In the genomic region with DNA sequence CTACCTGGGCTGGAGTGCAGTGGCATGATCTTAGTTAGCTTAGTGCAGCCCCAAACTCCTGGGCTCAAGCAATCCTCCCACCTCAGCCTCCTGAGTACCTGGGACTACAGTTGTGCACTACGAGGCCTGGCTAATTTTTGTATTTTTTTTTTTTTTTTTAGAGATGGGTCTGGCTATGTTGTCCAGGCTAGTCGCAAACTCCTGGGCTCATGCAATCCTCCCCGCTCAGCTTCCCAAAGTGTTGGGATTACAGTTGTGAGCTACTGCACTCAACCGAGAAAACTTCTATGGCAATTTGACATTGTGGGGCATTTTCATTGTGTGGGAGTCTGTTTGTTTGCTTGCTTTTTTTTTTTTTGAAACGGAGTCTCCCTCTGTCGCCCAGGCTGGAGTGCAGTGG, we compare ENCODE assay signal across 33 cellular contexts. TPM values are rescaled to one million over a fixed set of nuclear protein-coding genes. Genes with fewer than 3 reads are reported as not detected.
"Had no signal": no experiment of that assay in that cellular context is flagged by ENCODE, and none has a peak within 500 bp of the region (broad histone marks: within the 10 kb centered on the region; RNA-seq: fewer than 3 reads in every experiment).

No MANE protein-coding gene starts in this region.

- H3K27me3 ChIP-seq: adrenal gland, ascending aorta, body of pancreas, brain microvascular endothelial cell, breast epithelium, cardiac muscle cell had no signal

- H3K9me3 ChIP-seq: adrenal gland, ascending aorta, body of pancreas, breast epithelium had no signal

- H3K4me3 ChIP-seq: adrenal gland, ascending aorta, body of pancreas, breast epithelium, cardiac muscle cell had no signal

- FAIRE-seq: astrocyte had no signal

- H3K4me1 ChIP-seq: adrenal gland, ascending aorta, body of pancreas, breast epithelium had no signal

- H3K27ac ChIP-seq: ascending aorta, body of pancreas, brain microvascular endothelial cell, cardiac muscle cell had no signal

- DNase-seq: activated effector memory CD4-positive, alpha-beta T cell treated with anti-CD3 and anti-CD28 coated beads, Interleukin-2, amount 50 U/mL, for 16 hours; activated effector memory CD4-positive, alpha-beta T cell treated with Interleukin-2 at 50 U/mL for 16 hours; activated gamma-delta T cell; activated gamma-delta T cell treated with Interleukin-2 at 50 U/mL for 16 hours; activated naive CD4-positive, alpha-beta T cell; activated naive CD4-positive, alpha-beta T cell treated with anti-CD3 and anti-CD28 coated beads for 36 hours; activated naive CD4-positive, alpha-beta T cell treated with anti-CD3 and anti-CD28 coated beads, Interleukin-2, amount 10 ng/mL, durations not matched to agents 7 days and 5 days; activated naive CD4-positive, alpha-beta T cell treated with anti-CD3 and anti-CD28 coated beads, Interleukin-2, amount 50 U/mL, for 16 hours; activated naive CD4-positive, alpha-beta T cell treated with Interleukin-2 at 50 U/mL for 16 hours; activated naive CD8-positive, alpha-beta T cell treated with anti-CD3 and anti-CD28 coated beads for 36 hours; activated naive CD8-positive, alpha-beta T cell treated with anti-CD3 and anti-CD28 coated beads, Interleukin-2, amount 10 ng/mL, durations not matched to agents 7 days and 5 days; activated naive CD8-positive, alpha-beta T cell treated with anti-CD3 and anti-CD28 coated beads, Interleukin-2, amount 50 U/mL, for 24 hours; activated T-cell treated with anti-CD3 and anti-CD28 coated beads, Interleukin-2, amount 50 U/mL, for 24 hours; activated T-cell treated with anti-CD3 and anti-CD28 coated beads, Interleukin-2, amount 50 U/mL, for 4 hours; activated T-cell treated with anti-CD3 and anti-CD28 coated beads, Interleukin-2, amount 50 U/mL, for 48 hours; activated T-cell treated with anti-CD3 and anti-CD28 coated beads, Interleukin-2, amount 50 U/mL, for 72 hours; adrenal gland; amniotic stem cell; amygdala; anterior cingulate cortex; aorta; body of pancreas; brain microvascular endothelial cell; caudate nucleus; central memory CD4-positive, alpha-beta T cell; cerebellar nuclear complex had no signal

- H3K36me3 ChIP-seq: ascending aorta, breast epithelium, cardiac muscle cell had no signal

- ATAC-seq: activated naive CD4-positive, alpha-beta T cell treated with anti-CD3 and anti-CD28 coated beads, Interleukin-2, amount 50 U/mL, for 72 hours; activated naive CD8-positive, alpha-beta T cell treated with anti-CD3 and anti-CD28 coated beads, Interleukin-2, amount 50 U/mL, for 24 hours; activated T-cell treated with anti-CD3 and anti-CD28 coated beads, Interleukin-2, amount 50 U/mL, for 4 hours; activated T-cell treated with anti-CD3 and anti-CD28 coated beads, Interleukin-2, amount 50 U/mL, for 72 hours; activated T-helper 17 cell treated with anti-CD3 and anti-CD28 coated beads, Interleukin-2, amount 50 U/mL, for 72 hours; body of pancreas had no signal

RNA-seq across cellular contexts. Expression of gene CRISPLD2, which starts 30.0 kb away (rescaled TPM):
- total RNA-seq: activated naive CD8-positive, alpha-beta T cell treated with anti-CD3 and anti-CD28 coated beads for 36 hours; activated T-helper 1 cell treated with anti-CD3 and anti-CD28 coated beads, Interleukin-12 subunit alpha, Interleukin-12 subunit beta, Interleukin-2, Interleukin-4 antibody, amounts not matched to agents 30 ng/mL and 10 ng/mL and 1 ng/mL, durations not matched to agents 14 hours and 24 hours and 36 hours had no signal
